ENCODE assay signal across 16 cellular contexts in the genomic region with DNA sequence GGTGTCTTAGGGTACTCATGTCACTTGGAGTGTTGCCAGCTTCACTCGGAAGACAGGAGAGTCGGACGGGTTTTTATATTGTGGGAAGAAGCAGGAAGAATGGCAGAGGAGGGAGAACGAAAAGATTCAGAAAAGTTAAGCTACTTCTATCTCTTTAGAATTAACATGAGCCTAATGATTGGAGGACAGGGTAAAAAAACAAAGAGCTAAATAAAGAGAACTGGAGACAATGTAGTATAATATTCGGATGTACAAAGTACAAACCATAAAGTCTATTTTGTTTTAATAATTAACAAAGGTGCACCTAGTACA. TPM values are rescaled to one million over a fixed set of nuclear protein-coding genes. Genes with fewer than 3 reads are reported as not detected.
A peak's percentile ranks its signal among the peaks of the same experiment; 100 is the strongest.
DNase-seq lines count a peak whose midpoint lies in the region; TF ChIP-seq lines count a peak whose summit lies in the region.
"Had no signal": no experiment of that assay in that cellular context is flagged by ENCODE, and none has a peak within 500 bp of the region (broad histone marks: within the 10 kb centered on the region; RNA-seq: fewer than 3 reads in every experiment).

No MANE protein-coding gene starts in this region.

- TF ChIP-seq CTCF in Peyer's patch (IDR thresholded peaks at IDR 0.05), result no peak
- TF ChIP-seq CTCF in esophagus muscularis mucosa (IDR thresholded peaks at IDR 0.05), result no peak
- TF ChIP-seq CTCF in neural progenitor cell (IDR thresholded peaks at IDR 0.05), result no peak
- TF ChIP-seq CTCF in type B pancreatic cell (conservative IDR thresholded peaks at IDR 0.05), result no peak
- TF ChIP-seq CTCF in vagina (IDR thresholded peaks at IDR 0.05), result no peak

- WGBS in esophagus muscularis mucosa, result 27% methylated on average over 5 of the region's 5 CpGs

- DNase-seq in Peyer's patch (no peak), esophagus muscularis mucosa (ENCODE audit: extremely low spot score) (no peak), neural progenitor cell (ENCODE audit: low spot score) (no peak), type B pancreatic cell (ENCODE audit: extremely low spot score, unreplicated experiment) (no peak), vagina (ENCODE audit: extremely low spot score in 2 of 2) (no peak), T-helper 9 cell (no peak)
- no peak for DNase-seq in central memory CD4-positive, alpha-beta T cell
- DNase-seq: activated T-cell treated with anti-CD3 and anti-CD28 coated beads for 4 hours; erythroblast; glutamatergic neuron; naive thymus-derived CD4-positive, alpha-beta T cell; NCI-H2171 treated with DMSO at 0.1 percent for 48 hours; stimulated activated CD4-positive, alpha-beta T cell treated with anti-CD3 and anti-CD28 coated beads, Interleukin-4, amount 100 ng/mL, for 24 hours; T-helper 2 cell had no signal

- TF ChIP-seq EP300 in esophagus muscularis mucosa (IDR thresholded peaks at IDR 0.05), result no peak

- H3K9me3 ChIP-seq in Peyer's patch (no peaks in the 10 kb centered on the region), esophagus muscularis mucosa (no peaks in the 10 kb centered on the region), neural progenitor cell (ENCODE audit: low read depth) (no peaks in the 10 kb centered on the region), vagina (no peaks in the 10 kb centered on the region)

- H3K27me3 Mint-ChIP-seq in neural progenitor cell (ENCODE audit: insufficient read depth, low read depth), result peaks cover 2% of the 10 kb centered on the region
- H3K27me3 Mint-ChIP-seq in type B pancreatic cell, result no peaks in the 10 kb centered on the region

- H3K36me3 ChIP-seq in Peyer's patch, result no peaks in the 10 kb centered on the region
- no peaks in the 10 kb centered on the region for H3K36me3 ChIP-seq in esophagus muscularis mucosa
- H3K36me3 ChIP-seq in neural progenitor cell, result no peaks in the 10 kb centered on the region
- no peaks in the 10 kb centered on the region for H3K36me3 ChIP-seq in vagina

- H3K27ac ChIP-seq in Peyer's patch (peak overlapping the region in 3 of 4 donors; percentile 44 to 71 (median 61)), esophagus muscularis mucosa (replicated peaks in 1 of 4) (peak overlapping the region; percentile 61 to 79 (median 67)), neural progenitor cell (no peak overlapping the region), vagina (no peak overlapping the region)

- H2AFZ ChIP-seq in neural progenitor cell (replicated peaks), result no peak overlapping the region

- H3K27me3 ChIP-seq in Peyer's patch (no peaks in the 10 kb centered on the region), esophagus muscularis mucosa (no peaks in the 10 kb centered on the region), neural progenitor cell (no peaks in the 10 kb centered on the region), vagina (no peaks in the 10 kb centered on the region)

- TF ChIP-seq POLR2A in Peyer's patch (IDR thresholded peaks at IDR 0.05) (no peak), esophagus muscularis mucosa (IDR thresholded peaks at IDR 0.05; ENCODE audit: low read depth) (no peak), vagina (IDR thresholded peaks at IDR 0.05) (no peak)

- no peaks in the 10 kb centered on the region for H3K9me3 Mint-ChIP-seq in neural progenitor cell
- H3K9me3 Mint-ChIP-seq in type B pancreatic cell, result no peaks in the 10 kb centered on the region
- H3K9me3 Mint-ChIP-seq: central memory CD8-positive, alpha-beta T cell; naive thymus-derived CD4-positive, alpha-beta T cell had no signal

- peaks cover 45% of the 10 kb centered on the region for H3K4me1 Mint-ChIP-seq in neural progenitor cell
- peaks cover 36% of the 10 kb centered on the region for H3K4me1 Mint-ChIP-seq in type B pancreatic cell (ENCODE audit: unreplicated experiment)
- H3K4me1 Mint-ChIP-seq: central memory CD8-positive, alpha-beta T cell had no signal

- H3K4me3 Mint-ChIP-seq in neural progenitor cell (peak overlapping the region; percentile 0), type B pancreatic cell (peak overlapping the region; percentile 24)
- H3K4me3 Mint-ChIP-seq: activated naive CD8-positive, alpha-beta T cell; central memory CD8-positive, alpha-beta T cell; naive thymus-derived CD4-positive, alpha-beta T cell had no signal

- H3K4me2 ChIP-seq in neural progenitor cell, result peak overlapping the region; percentile 22

- H4K20me1 ChIP-seq in neural progenitor cell (ENCODE audit: low read depth), result no peaks in the 10 kb centered on the region

- no peaks in the 10 kb centered on the region for H3K79me2 ChIP-seq in neural progenitor cell (ENCODE audit: low read depth)

- peak overlapping the region in 2 of 4 donors; percentile 31 to 40 for H3K4me3 ChIP-seq in Peyer's patch
- no peak overlapping the region for H3K4me3 ChIP-seq in esophagus muscularis mucosa
- H3K4me3 ChIP-seq in neural progenitor cell, result no peak overlapping the region
- H3K4me3 ChIP-seq in vagina, result no peak overlapping the region

- H3K36me3 Mint-ChIP-seq in neural progenitor cell (peaks cover 5% of the 10 kb centered on the region), type B pancreatic cell (no peaks in the 10 kb centered on the region)
- H3K36me3 Mint-ChIP-seq: naive thymus-derived CD4-positive, alpha-beta T cell had no signal

- intact Hi-C loops in esophagus muscularis mucosa (cut with DNase I) (loop anchor here (5.0 to 10.0 kb wide), 5 partner anchors 96 to 733 kb away; no protein-coding TSS in a partner anchor), vagina (cut with DNase I) (loop anchor here (5.0 kb wide), 1 partner anchor 868 kb away; no protein-coding TSS in a partner anchor)

- H3K4me1 ChIP-seq in Peyer's patch, result peaks cover 0 to 17% (median 4%) of the 10 kb centered on the region in 4 donors
- peaks cover 0 to 44% (median 39%) of the 10 kb centered on the region in 4 donors for H3K4me1 ChIP-seq in esophagus muscularis mucosa
- H3K4me1 ChIP-seq in neural progenitor cell, result peaks cover 9% of the 10 kb centered on the region
- no peaks in the 10 kb centered on the region for H3K4me1 ChIP-seq in vagina

- no peak overlapping the region for H3K9ac ChIP-seq in neural progenitor cell

- peak overlapping the region; percentile 23 for H3K27ac Mint-ChIP-seq in neural progenitor cell
- H3K27ac Mint-ChIP-seq in type B pancreatic cell, result peak overlapping the region; percentile 25
- H3K27ac Mint-ChIP-seq: activated naive CD8-positive, alpha-beta T cell; naive thymus-derived CD4-positive, alpha-beta T cell had no signal

- peaks cover 15% of the 10 kb centered on the region for H3F3A ChIP-seq in neural progenitor cell (ENCODE audit: low read depth)

RNA-seq across cellular contexts. Expression of a gene that starts 43.9 kb away (rescaled TPM):
- total RNA-seq in Peyer's patch, result 10 to 100 TPM in 1 of 4 donors, 1 to 10 TPM in 3; 3.3 to 15.6 (median 6.9) TPM
- 10 to 100 TPM in 1 of 4 donors, 1 to 10 TPM in 3; 3.1 to 15.0 (median 6.1) TPM for total RNA-seq in esophagus muscularis mucosa
- 20.0 and 27.6 TPM in 2 replicates for total RNA-seq in neural progenitor cell (ENCODE audit: low replicate concordance)
- total RNA-seq in type B pancreatic cell (ENCODE audit: low replicate concordance), result 13.7 and 16.0 TPM in 2 replicates
- 9.6 TPM for total RNA-seq in vagina

RNA-seq across cellular contexts. Expression of a gene that starts 45.1 kb away (rescaled TPM):
- total RNA-seq in Peyer's patch, result 10 to 100 TPM in 3 of 4 donors, 1 to 10 TPM in 1; 9.5 to 44.6 (median 15.5) TPM
- total RNA-seq in esophagus muscularis mucosa, result 1 to 10 TPM; 7.5 to 9.7 (median 8.4) TPM
- total RNA-seq in neural progenitor cell (ENCODE audit: low replicate concordance), result 59.2 and 63.4 TPM in 2 replicates
- 30.1 and 38.4 TPM in 2 replicates for total RNA-seq in type B pancreatic cell (ENCODE audit: low replicate concordance)
- 10.8 TPM for total RNA-seq in vagina

Comparison
In these comparisons a context has a peak if more than half of its experiments do, and no peak if none do; other contexts are left out.
1. H3K27ac ChIP-seq: peak in Peyer's patch (3 of 4) and esophagus muscularis mucosa (4 of 4); none in neural progenitor cell (single experiment) and vagina (single experiment).